ENCODE assay signal across 15 cellular contexts in genomic region chr4:28427306-28428085, GRCh38.
DNase-seq lines count a peak whose midpoint lies in the region; ATAC-seq and TF ChIP-seq lines count a peak whose summit lies in the region.
"Had no signal": no experiment of that assay in that cellular context is flagged by ENCODE, and none has a peak within 500 bp of the region (broad histone marks: within the 10 kb centered on the region; RNA-seq: fewer than 3 reads in every experiment).

No MANE protein-coding gene starts in this region.

- peaks cover 33% of the 10 kb centered on the region for H3K4me1 Mint-ChIP-seq in HFFc6 (ENCODE audit: low read depth)
- H3K4me1 Mint-ChIP-seq: CD4-positive, alpha-beta memory T cell; IgD-negative memory B cell had no signal

- H3K27ac Mint-ChIP-seq in HFFc6, result no peak overlapping the region
- H3K27ac Mint-ChIP-seq: IgD-negative memory B cell had no signal

- H3K4me3 ChIP-seq in ACC112 (ENCODE audit: low read depth, low read length), result no peak overlapping the region
- no peak overlapping the region for H3K4me3 ChIP-seq in retinal pigment epithelial cell (ENCODE audit: low read length)
- no peak overlapping the region for H3K4me3 ChIP-seq in coronary artery

- ATAC-seq in HG03521 (IDR thresholded peaks at IDR 0.05; ENCODE audit: unreplicated experiment), result no peak
- ATAC-seq: HCT116 had no signal

- no peaks in the 10 kb centered on the region for H3K27me3 Mint-ChIP-seq in HFFc6 (ENCODE audit: insufficient read depth)
- H3K27me3 Mint-ChIP-seq: CD4-positive, alpha-beta memory T cell; IgD-negative memory B cell had no signal

- H3K27me3 ChIP-seq in ACC112 (ENCODE audit: insufficient read depth, low read length), result no peaks in the 10 kb centered on the region
- H3K27me3 ChIP-seq: BE2C had no signal

- H3K4me1 ChIP-seq in ACC112 (ENCODE audit: control insufficient read depth, insufficient read depth, low read length, unreplicated experiment), result no peaks in the 10 kb centered on the region
- H3K4me1 ChIP-seq: BE2C had no signal

- H3K27ac ChIP-seq in ACC112 (ENCODE audit: low read depth, low read length), result no peak overlapping the region
- no peak overlapping the region for H3K27ac ChIP-seq in coronary artery
- H3K27ac ChIP-seq: C4-2B had no signal

- peak overlapping the region; percentile 49 for H3K4me3 Mint-ChIP-seq in HFFc6
- H3K4me3 Mint-ChIP-seq: CD4-positive, alpha-beta memory T cell; IgD-negative memory B cell had no signal

- DNase-seq in HFFc6, result no peak
- DNase-seq in amniotic epithelial cell (ENCODE audit: low read depth), result peak; percentile 55
- DNase-seq in retinal pigment epithelial cell (ENCODE audit: low read depth), result peak; percentile 2
- DNase-seq in NCI-H2081 treated with DMSO at 0.1 percent for 48 hours (lab: John Stamatoyannopoulos, UW), result no peak
- no peak for DNase-seq in T-helper 2 cell
- DNase-seq in coronary artery (ENCODE audit: low spot score), result no peak
- DNase-seq: BE2C; CD4-positive, alpha-beta memory T cell; DND-41; GF-D8 had no signal

- H3K79me2 ChIP-seq in ACC112 (ENCODE audit: control insufficient read depth, insufficient read depth, low read length, unreplicated experiment), result no peaks in the 10 kb centered on the region

- H3K36me3 Mint-ChIP-seq in HFFc6 (ENCODE audit: low read depth), result no peaks in the 10 kb centered on the region
- H3K36me3 Mint-ChIP-seq: CD4-positive, alpha-beta memory T cell; IgD-negative memory B cell had no signal

- no peaks in the 10 kb centered on the region for H3K9me3 Mint-ChIP-seq in HFFc6

- H2AFZ ChIP-seq in ACC112 (ENCODE audit: low read length, unreplicated experiment), result peak overlapping the region; percentile 32

- no peaks in the 10 kb centered on the region for H3K36me3 ChIP-seq in ACC112 (ENCODE audit: insufficient read depth, low read length)
- H3K36me3 ChIP-seq: BE2C had no signal

- TF ChIP-seq CTCF in HFFc6 (IDR thresholded peaks at IDR 0.05), result no peak
- TF ChIP-seq CTCF in retinal pigment epithelial cell (conservative IDR thresholded peaks at IDR 0.05; ENCODE audit: low read depth, low read length), result no peak
- no peak for TF ChIP-seq CTCF in coronary artery (IDR thresholded peaks at IDR 0.05)

Comparison
In these comparisons a context has a peak if more than half of its experiments do, and no peak if none do; other contexts are left out.
1. DNase-seq: peak in amniotic epithelial cell (single experiment) and retinal pigment epithelial cell (single experiment); none in HFFc6 (single experiment), NCI-H2081 treated with DMSO at 0.1 percent for 48 hours (single experiment), T-helper 2 cell (0 of 5) and coronary artery (single experiment).